8 cellular contexts compared by ENCODE assay signal in genomic region chr1:165369255-165369848, GRCh38. TPM values are rescaled to one million over a fixed set of nuclear protein-coding genes. Genes with fewer than 3 reads are reported as not detected.
A peak's percentile ranks its signal among the peaks of the same experiment; 100 is the strongest.
DNase-seq lines count a peak whose midpoint lies in the region; ATAC-seq, FAIRE-seq and TF ChIP-seq lines count a peak whose summit lies in the region.

No MANE protein-coding gene starts in this region.

- TF ChIP-seq CTCF in heart right ventricle (IDR thresholded peaks at IDR 0.05) (peak; percentile 70 to 92 (median 88)), gastrocnemius medialis (IDR thresholded peaks at IDR 0.05 in 4 of 5, conservative IDR thresholded peaks at IDR 0.05 in 1 of 5) (peak; percentile 73 to 94 (median 80))

- H3K36me3 ChIP-seq in heart right ventricle: no peaks in the 10 kb centered on the region
- H3K36me3 ChIP-seq in gastrocnemius medialis: no peaks in the 10 kb centered on the region

- 16 to 19% methylated on average over 9 of the region's 9 CpGs for WGBS in heart right ventricle, 2 donors

- peaks cover 86% of the 10 kb centered on the region for H3K27me3 Mint-ChIP-seq in activated naive CD4-positive, alpha-beta T cell treated with anti-CD3 and anti-CD28 coated beads, Interleukin-2, amount 10 ng/mL, durations not matched to agents 7 days and 5 days

- CTCF ChIA-PET in activated naive CD4-positive, alpha-beta T cell treated with anti-CD3 and anti-CD28 coated beads, Interleukin-2, amount 10 ng/mL, durations not matched to agents 7 days and 5 days (lab: Charles Lee): interaction anchor here (0.7 to 5.0 kb wide), 19 partner anchors 7 to 560 kb away, joined by 3 to 32 read pairs (median 6); no protein-coding TSS in a partner anchor

- no peak overlapping the region for H3K4me3 Mint-ChIP-seq in activated naive CD4-positive, alpha-beta T cell treated with anti-CD3 and anti-CD28 coated beads, Interleukin-2, amount 10 ng/mL, durations not matched to agents 7 days and 5 days

- H3K4me3 ChIP-seq in heart right ventricle: no peak overlapping the region
- H3K4me3 ChIP-seq in gastrocnemius medialis: no peak overlapping the region

- H3K9me3 Mint-ChIP-seq in activated naive CD4-positive, alpha-beta T cell treated with anti-CD3 and anti-CD28 coated beads, Interleukin-2, amount 10 ng/mL, durations not matched to agents 7 days and 5 days: no peaks in the 10 kb centered on the region

- peak; percentile 73 for ATAC-seq in GM18502 (IDR thresholded peaks at IDR 0.05; ENCODE audit: poor library complexity, unreplicated experiment)
- peak; percentile 71 for ATAC-seq in HG03378 (IDR thresholded peaks at IDR 0.05; ENCODE audit: unreplicated experiment)
- ATAC-seq in heart right ventricle: peak in 6 of 8 donors; percentile 46 to 69 (median 55)
- ATAC-seq in gastrocnemius medialis: no peak

- peaks cover 0 to 83% (median 14%) of the 10 kb centered on the region in 7 donors for H3K27me3 ChIP-seq in heart right ventricle
- no peaks in the 10 kb centered on the region for H3K27me3 ChIP-seq in gastrocnemius medialis

- no peaks in the 10 kb centered on the region for H3K9me3 ChIP-seq in heart right ventricle
- no peaks in the 10 kb centered on the region for H3K9me3 ChIP-seq in gastrocnemius medialis

- H3K4me1 Mint-ChIP-seq in activated naive CD4-positive, alpha-beta T cell treated with anti-CD3 and anti-CD28 coated beads, Interleukin-2, amount 10 ng/mL, durations not matched to agents 7 days and 5 days: peaks cover 2% of the 10 kb centered on the region

- H3K27ac ChIP-seq in heart right ventricle (no peak overlapping the region), gastrocnemius medialis (no peak overlapping the region)

- intact Hi-C loops in heart right ventricle (cut with DNase I): loop anchor here (2.0 to 10.0 kb wide), 8 partner anchors 107 to 242 kb away; no protein-coding TSS in a partner anchor
- intact Hi-C loops in gastrocnemius medialis (cut with DNase I; ENCODE audit: low total_unique reads): loop anchor here (1.0 to 10.0 kb wide), 3 partner anchors 75 to 225 kb away; partner anchors contain the start of gene RXRG

- no peak for TF ChIP-seq POLR2A in gastrocnemius medialis (IDR thresholded peaks at IDR 0.05)

- DNase-seq in Ammon's horn (ENCODE audit: low spot score) (peak; percentile 76), RCC 7860 (ENCODE audit: low spot score) (peak; percentile 14), heart right ventricle (peak; percentile 50 to 62), gastrocnemius medialis (peak in 1 of 2 donors; percentile 30), SKM-1 treated with dmso at 0.1 percent for 144 hours (lab: John Stamatoyannopoulos, UW; ENCODE audit: unreplicated experiment) (no peak)
- peak; percentile 69 for DNase-seq in activated naive CD4-positive, alpha-beta T cell treated with anti-CD3 and anti-CD28 coated beads, Interleukin-2, amount 10 ng/mL, durations not matched to agents 7 days and 5 days

- FAIRE-seq in RCC 7860 (lab: Jason Lieb, UNC): no peak

- no peaks in the 10 kb centered on the region for H3K36me3 Mint-ChIP-seq in activated naive CD4-positive, alpha-beta T cell treated with anti-CD3 and anti-CD28 coated beads, Interleukin-2, amount 10 ng/mL, durations not matched to agents 7 days and 5 days

- H3K27ac Mint-ChIP-seq in activated naive CD4-positive, alpha-beta T cell treated with anti-CD3 and anti-CD28 coated beads, Interleukin-2, amount 10 ng/mL, durations not matched to agents 7 days and 5 days: no peak overlapping the region

- in situ Hi-C loops in gastrocnemius medialis (cut with MboI; ENCODE audit: low sequenced_read_pairs in 4 of 4): loop anchor here in 3 of 4 donors (5.0 to 10.0 kb wide), 4 partner anchors 105 to 225 kb away; no protein-coding TSS in a partner anchor

- H3K4me1 ChIP-seq in heart right ventricle: peaks cover 0 to 22% (median 8%) of the 10 kb centered on the region in 9 donors
- H3K4me1 ChIP-seq in gastrocnemius medialis: peaks cover 6 to 11% of the 10 kb centered on the region in 2 donors

RNA-seq across cellular contexts. Expression of gene LMX1A, which starts 12.8 kb away (rescaled TPM):
- total RNA-seq in heart right ventricle (under 1 TPM in 2 of 10 donors, not detected in 8; 0.14 to 0.19 TPM), gastrocnemius medialis (under 1 TPM in 1 of 4 donors, not detected in 3; 0.20 TPM)
- polyA plus RNA-seq in heart right ventricle: under 1 TPM in 1 of 2 donors, not detected in 1; 0.04 TPM

Comparison
In these comparisons a context has a peak if more than half of its experiments do, and no peak if none do; other contexts are left out.
1. ATAC-seq: peak in GM18502 (single experiment), HG03378 (single experiment) and heart right ventricle (6 of 8); none in gastrocnemius medialis (0 of 2).